In the genomic region with DNA sequence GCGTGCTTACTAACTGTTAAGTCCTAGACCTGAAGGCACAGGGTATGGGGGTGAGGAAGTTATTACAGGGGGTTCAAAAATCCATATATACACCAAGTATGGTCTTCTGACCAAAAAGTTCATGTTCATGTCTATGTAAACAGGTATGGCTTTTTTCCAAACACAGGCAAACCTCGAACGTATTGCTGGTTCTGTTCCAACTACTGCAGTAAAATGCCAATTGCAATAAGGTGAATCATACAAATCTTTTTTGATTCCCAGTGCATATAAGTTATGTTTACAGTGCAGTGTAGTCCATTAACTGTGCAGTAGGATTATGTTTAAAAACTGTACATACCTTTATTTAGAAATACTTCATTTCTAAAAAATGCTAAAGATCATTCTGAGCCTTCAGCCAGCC, we compare ENCODE assay signal across 22 cellular contexts.
DNase-seq lines count a peak whose midpoint lies in the region; ATAC-seq and TF ChIP-seq lines count a peak whose summit lies in the region.
"Had no signal": no experiment of that assay in that cellular context is flagged by ENCODE, and none has a peak within 500 bp of the region (broad histone marks: within the 10 kb centered on the region; RNA-seq: fewer than 3 reads in every experiment).

No MANE protein-coding gene starts in this region.

- no peaks in the 10 kb centered on the region for H3K4me1 ChIP-seq in KMS-11 (ENCODE audit: low read depth, poor library complexity, severe bottlenecking)
- peaks cover 20% of the 10 kb centered on the region for H3K4me1 ChIP-seq in RWPE2 (ENCODE audit: insufficient read depth, poor library complexity, severe bottlenecking)
- H3K4me1 ChIP-seq in mucosa of descending colon (ENCODE audit: low read depth): no peaks in the 10 kb centered on the region
- H3K4me1 ChIP-seq: BE2C, BLaER1 had no signal

- DNase-seq in RWPE2 (ENCODE audit: low spot score) (no peak), epithelial cell of esophagus (ENCODE audit: low read depth) (peak; percentile 20), mucosa of descending colon (no peak)
- DNase-seq: 8988T; ACHN; BE2C; C1 segment of cervical spinal cord; CD4-positive, alpha-beta memory T cell; CD4-positive, CD25-positive, alpha-beta regulatory T cell; CD8-positive, alpha-beta memory T cell; COR-L47; DMS 273 treated with DMSO at 0.1 percent for 48 hours; DMS153; DMS53; DMS79; DND-41; EL; GDM1 had no signal

- H3K9me3 ChIP-seq in RWPE2 (ENCODE audit: severe bottlenecking) (no peaks in the 10 kb centered on the region), mucosa of descending colon (no peaks in the 10 kb centered on the region)
- H3K9me3 ChIP-seq: BE2C, BLaER1 had no signal

- TF ChIP-seq CTCF in KMS-11 (conservative IDR thresholded peaks at IDR 0.05; ENCODE audit: low read depth, low read length): no peak
- TF ChIP-seq CTCF in RWPE2 (IDR thresholded peaks at IDR 0.05; ENCODE audit: poor library complexity, severe bottlenecking): no peak
- no peak for TF ChIP-seq CTCF in epithelial cell of esophagus (IDR thresholded peaks at IDR 0.05; ENCODE audit: insufficient read depth, low read depth, low read length, missing control alignments)
- TF ChIP-seq CTCF in mucosa of descending colon (IDR thresholded peaks at IDR 0.05): no peak

- intact Hi-C loops in mucosa of descending colon (cut with DNase I, micrococcal nuclease): no loop called here

- peak; percentile 44; the same call in 2 of the 3 replicates for ATAC-seq in RWPE2 (ENCODE audit: low read depth)
- no peak for ATAC-seq in HG03139 (IDR thresholded peaks at IDR 0.05; ENCODE audit: unreplicated experiment)
- no peak for ATAC-seq in mucosa of descending colon
- ATAC-seq: GM12878 had no signal

- H3K79me2 ChIP-seq in KMS-11 (ENCODE audit: insufficient read depth, low read depth): no peaks in the 10 kb centered on the region

- no peaks in the 10 kb centered on the region for H3K27me3 ChIP-seq in KMS-11 (ENCODE audit: insufficient read depth, low read depth)
- H3K27me3 ChIP-seq in RWPE2 (ENCODE audit: insufficient read depth, poor library complexity, severe bottlenecking): no peaks in the 10 kb centered on the region
- H3K27me3 ChIP-seq: BE2C, BLaER1 had no signal

- no peak overlapping the region for H3K27ac ChIP-seq in KMS-11
- H3K27ac ChIP-seq in RWPE2 (ENCODE audit: poor library complexity, severe bottlenecking): no peak overlapping the region
- H3K27ac ChIP-seq: BLaER1 had no signal

- no peak overlapping the region for H3K4me3 ChIP-seq in KMS-11 (IDR thresholded peaks at IDR 0.05; ENCODE audit: insufficient read depth, low read depth, low read length)
- H3K4me3 ChIP-seq in RWPE2 (ENCODE audit: severe bottlenecking): no peak overlapping the region
- no peak overlapping the region for H3K4me3 ChIP-seq in epithelial cell of esophagus (ENCODE audit: low read length)
- H3K4me3 ChIP-seq in mucosa of descending colon: no peak overlapping the region
- H3K4me3 ChIP-seq: BLaER1, GM12878 had no signal

- H3K36me3 ChIP-seq in KMS-11 (ENCODE audit: insufficient read depth): no peaks in the 10 kb centered on the region
- no peaks in the 10 kb centered on the region for H3K36me3 ChIP-seq in RWPE2 (ENCODE audit: low read depth)
- H3K36me3 ChIP-seq in mucosa of descending colon (ENCODE audit: low read depth): no peaks in the 10 kb centered on the region
- H3K36me3 ChIP-seq: BE2C, BLaER1 had no signal

- no peak overlapping the region for H3K4me2 ChIP-seq in KMS-11
- H3K4me2 ChIP-seq: BLaER1 had no signal

- no peak overlapping the region for H3K9ac ChIP-seq in KMS-11
- H3K9ac ChIP-seq: BLaER1 had no signal

- 0 out of 2 replicates have a peak overlapping the region, but pooled peaks have one; percentile 3 for H2AFZ ChIP-seq in KMS-11 (ENCODE audit: low read depth)

- H4K20me1 ChIP-seq in KMS-11 (ENCODE audit: insufficient read depth): no peaks in the 10 kb centered on the region
- H4K20me1 ChIP-seq: BLaER1 had no signal
